Comparison of ENCODE assay signal across 8 cellular contexts in the genomic region with DNA sequence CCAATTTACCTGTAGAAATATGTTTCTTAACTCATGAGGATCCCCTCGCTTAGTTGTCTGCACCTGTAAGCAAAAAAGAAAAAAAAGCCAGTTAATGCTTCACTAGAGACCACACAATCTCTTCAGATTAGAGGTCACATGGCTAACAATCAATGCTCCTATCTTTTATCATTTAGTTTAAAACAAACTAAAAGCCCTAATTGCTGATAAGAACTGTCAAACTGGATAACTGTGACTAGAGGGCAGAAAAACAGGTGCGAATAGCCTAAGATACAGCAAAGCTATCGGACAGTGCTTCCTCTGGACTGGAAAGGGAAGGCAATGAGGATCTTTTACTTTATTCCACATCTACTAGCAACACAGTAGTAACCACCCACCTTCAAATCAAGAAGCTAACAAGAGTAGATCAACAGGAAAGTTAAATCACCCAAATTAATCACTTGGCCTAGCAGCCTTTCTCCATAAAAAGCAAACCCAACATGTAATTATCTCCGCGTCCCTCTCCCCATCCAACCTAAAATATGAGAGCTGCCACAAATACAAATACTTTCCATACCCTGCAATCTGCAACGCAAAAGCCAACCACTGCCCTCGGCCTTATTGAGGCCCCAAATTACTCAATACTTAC. TPM values are rescaled to one million over a fixed set of nuclear protein-coding genes. Genes with fewer than 3 reads are reported as not detected.
DNase-seq lines count a peak whose midpoint lies in the region; ATAC-seq and TF ChIP-seq lines count a peak whose summit lies in the region.

No MANE protein-coding gene starts in this region.

- H3K9ac ChIP-seq in parathyroid adenoma = no peak overlapping the region

- H3K4me3 ChIP-seq in SJCRH30 (peak overlapping the region; percentile 82), fibroblast of mammary gland (ENCODE audit: control insufficient read depth, low read depth, low read length) (peak overlapping the region; percentile 97), parathyroid adenoma (ENCODE audit: low read depth, low read length) (peak overlapping the region; percentile 96)

- H3K9me3 ChIP-seq in SJCRH30 (replicated peaks) = peaks cover under 1% of the 10 kb centered on the region; the same call in 1 of the 2 replicates
- no peaks in the 10 kb centered on the region for H3K9me3 ChIP-seq in parathyroid adenoma (ENCODE audit: control insufficient read depth, low read length)

- H3K4me3 Mint-ChIP-seq in activated T-cell treated with anti-CD3 and anti-CD28 coated beads, Interleukin-2, amount 50 U/mL, for 24 hours = peak overlapping the region; percentile 93

- H3K36me3 ChIP-seq in SJCRH30 (no peaks in the 10 kb centered on the region), parathyroid adenoma (ENCODE audit: control insufficient read depth, insufficient read depth, low read length) (no peaks in the 10 kb centered on the region)

- H2AFZ ChIP-seq in parathyroid adenoma = peak overlapping the region; percentile 99

- no peaks in the 10 kb centered on the region for H3K27me3 Mint-ChIP-seq in activated T-cell treated with anti-CD3 and anti-CD28 coated beads, Interleukin-2, amount 50 U/mL, for 24 hours

- H3K36me3 Mint-ChIP-seq in activated T-cell treated with anti-CD3 and anti-CD28 coated beads, Interleukin-2, amount 50 U/mL, for 24 hours (ENCODE audit: low read depth) = peaks cover 46% of the 10 kb centered on the region

- peak overlapping the region; percentile 91 for H3K4me2 ChIP-seq in parathyroid adenoma (ENCODE audit: low read length)

- H3K27me3 ChIP-seq in SJCRH30 = no peaks in the 10 kb centered on the region
- H3K27me3 ChIP-seq in parathyroid adenoma (ENCODE audit: control insufficient read depth, insufficient read depth, low read length) = no peaks in the 10 kb centered on the region

- H3K79me2 ChIP-seq in parathyroid adenoma = peaks cover 2% of the 10 kb centered on the region

- peaks cover 40% of the 10 kb centered on the region for H3K4me1 Mint-ChIP-seq in activated T-cell treated with anti-CD3 and anti-CD28 coated beads, Interleukin-2, amount 50 U/mL, for 24 hours (ENCODE audit: low read depth)

- H3K27ac Mint-ChIP-seq in activated T-cell treated with anti-CD3 and anti-CD28 coated beads, Interleukin-2, amount 50 U/mL, for 24 hours = peak overlapping the region; percentile 94

- no peaks in the 10 kb centered on the region for H3K9me3 Mint-ChIP-seq in activated T-cell treated with anti-CD3 and anti-CD28 coated beads, Interleukin-2, amount 50 U/mL, for 24 hours

- ATAC-seq in GM18498 (IDR thresholded peaks at IDR 0.05; ENCODE audit: unreplicated experiment) = no peak

- TF ChIP-seq CTCF in fibroblast of mammary gland (conservative IDR thresholded peaks at IDR 0.05; ENCODE audit: control insufficient read depth, insufficient read depth, low read depth, low read length) (no peak), parathyroid adenoma (IDR thresholded peaks at IDR 0.05) (no peak)

- DNase-seq in activated T-cell treated with anti-CD3 and anti-CD28 coated beads, Interleukin-2, amount 50 U/mL, for 24 hours = no peak
- no peak for DNase-seq in activated T-cell treated with anti-CD3 and anti-CD28 coated beads for 4 hours
- peak in 1 of 2 experiments; percentile 8 for DNase-seq in SJCRH30
- peak; percentile 14 for DNase-seq in fibroblast of mammary gland (ENCODE audit: low read depth)
- no peak for DNase-seq in dedifferentiated amniotic fluid mesenchymal stem cell (ENCODE audit: extremely low spot score)
- no peak for DNase-seq in globus pallidus (ENCODE audit: low spot score)

- peak overlapping the region; percentile 49; the same call in 1 of the 2 replicates for H3K27ac ChIP-seq in SJCRH30
- peak overlapping the region; percentile 91 for H3K27ac ChIP-seq in parathyroid adenoma

- H3K4me1 ChIP-seq in SJCRH30 = no peaks in the 10 kb centered on the region; the same call in 1 of the 2 replicates
- peaks cover 3% of the 10 kb centered on the region for H3K4me1 ChIP-seq in parathyroid adenoma

RNA-seq across cellular contexts. Expression of a gene that starts 0.7 kb away (rescaled TPM):
- total RNA-seq in SJCRH30 (2014; rRNA removed; shearing (Covaris generic)) = 22.9 and 23.6 TPM in 2 replicates

RNA-seq across cellular contexts. Expression of a gene that starts 29.0 kb away (rescaled TPM):
- 117 TPM in 2 replicates for total RNA-seq in SJCRH30 (2014; rRNA removed; shearing (Covaris generic))
